ENCODE assay signal across 8 cellular contexts in genomic region chr1:112956503-112957132, GRCh38. TPM values are rescaled to one million over a fixed set of nuclear protein-coding genes. Genes with fewer than 3 reads are reported as not detected.
DNase-seq lines count a peak whose midpoint lies in the region; ATAC-seq and TF ChIP-seq lines count a peak whose summit lies in the region.

No MANE protein-coding gene starts in this region.

- DNase-seq in T-helper 17 cell (peak; percentile 22 to 26 (median 26)), colonic mucosa (peak; percentile 36), HuH-7.5 (ENCODE audit: low spot score) (no peak), T1000 (lab: John Stamatoyannopoulos, UW) (no peak)
- DNase-seq in stimulated activated CD8-positive, alpha-beta memory T cell treated with anti-CD3 and anti-CD28 coated beads, Interleukin-15, amount 100 ng/mL, for 48 hours (ENCODE audit: low read depth in 2 of 2) = peak; percentile 10 to 11

- peaks cover 48% of the 10 kb centered on the region for H3K4me1 Mint-ChIP-seq in T-helper 17 cell

- no peaks in the 10 kb centered on the region for H3K4me1 ChIP-seq in colonic mucosa
- H3K4me1 ChIP-seq in mesodermal cell (ENCODE audit: control insufficient read depth, insufficient read depth, low read length, poor library complexity, severe bottlenecking) = peaks cover 7% of the 10 kb centered on the region

- peak overlapping the region; percentile 66 for H3K4me3 ChIP-seq in colonic mucosa
- peak overlapping the region; percentile 76 for H3K4me3 ChIP-seq in mesodermal cell (ENCODE audit: extremely low read depth, insufficient read depth, low read length, poor library complexity, severe bottlenecking)

- peaks cover 5% of the 10 kb centered on the region for H3K36me3 Mint-ChIP-seq in T-helper 17 cell (ENCODE audit: low read depth)

- H3K27ac Mint-ChIP-seq in T-helper 17 cell = peak overlapping the region; percentile 96

- no peaks in the 10 kb centered on the region for H3K27me3 Mint-ChIP-seq in T-helper 17 cell

- peak overlapping the region; percentile 99 for H3K4me3 Mint-ChIP-seq in T-helper 17 cell

- peak overlapping the region; percentile 87 to 89 for H3K9ac ChIP-seq in colonic mucosa (ENCODE audit: low read depth in 2 of 2, low read length in 2 of 2)

- H3K36me3 ChIP-seq in colonic mucosa (no peaks in the 10 kb centered on the region), mesodermal cell (ENCODE audit: control insufficient read depth, insufficient read depth, low read length) (peaks cover 17% of the 10 kb centered on the region)

- WGBS in mesodermal cell (ENCODE audit: insufficient coverage in 2 of 2), 2 experiments = 0 to 1% methylated on average over 28 to 32 of the region's 41 CpGs

- H3K27ac ChIP-seq in colonic mucosa = peak overlapping the region; percentile 78
- H3K27ac ChIP-seq in mesodermal cell (ENCODE audit: low read depth, low read length, severe bottlenecking) = peak overlapping the region; percentile 94

- H3K9me3 ChIP-seq in T-helper 17 cell (ENCODE audit: control insufficient read depth, low read length, poor library complexity, severe bottlenecking) = no peaks in the 10 kb centered on the region
- no peaks in the 10 kb centered on the region for H3K9me3 ChIP-seq in colonic mucosa
- no peaks in the 10 kb centered on the region for H3K9me3 ChIP-seq in mesodermal cell (ENCODE audit: control insufficient read depth, low read length)

- H3K27me3 ChIP-seq in colonic mucosa = no peaks in the 10 kb centered on the region

- TF ChIP-seq CTCF in colonic mucosa (IDR thresholded peaks at IDR 0.05) = no peak

- intact Hi-C loops in colonic mucosa (cut with DNase I) = loop anchor here (5.0 to 10.0 kb wide), 3 partner anchors 48 to 88 kb away; no protein-coding TSS in a partner anchor

- peak; percentile 8 for ATAC-seq in GM18909 (IDR thresholded peaks at IDR 0.05; ENCODE audit: poor library complexity, unreplicated experiment)
- peak; percentile 2 for ATAC-seq in HG02973 (IDR thresholded peaks at IDR 0.05; ENCODE audit: unreplicated experiment)
- peak; percentile 35 for ATAC-seq in T-helper 17 cell

RNA-seq across cellular contexts. Expression of gene SLC16A1, which starts 0.6 kb away (rescaled TPM):
- total RNA-seq in T-helper 17 cell (10 to 100 TPM; 29.2 to 31.9 TPM), colonic mucosa (10 to 100 TPM; 71.8 to 92.4 TPM)
- polyA plus RNA-seq in mesodermal cell (2013, experiment 1 of 2) = 97.9 TPM
- 113 TPM for polyA plus RNA-seq in mesodermal cell (2013, experiment 2 of 2)

Comparison
In these comparisons a context has a peak if more than half of its experiments do, and no peak if none do; other contexts are left out.
1. DNase-seq: peak in T-helper 17 cell (3 of 3), colonic mucosa (single experiment) and stimulated activated CD8-positive, alpha-beta memory T cell treated with anti-CD3 and anti-CD28 coated beads, Interleukin-15, amount 100 ng/mL, for 48 hours (2 of 2); none in HuH-7.5 (single experiment) and T1000 (single experiment).
2. Peak in every context shown above with its lines, with median percentiles within 50 percentile points of each other: ATAC-seq.